ENCODE assay signal across 15 cellular contexts in genomic region chr1:59733443-59734141, GRCh38.
A peak's percentile ranks its signal among the peaks of the same experiment; 100 is the strongest.
DNase-seq lines count a peak whose midpoint lies in the region; ATAC-seq and TF ChIP-seq lines count a peak whose summit lies in the region.
"Had no signal": no experiment of that assay in that cellular context is flagged by ENCODE, and none has a peak within 500 bp of the region (broad histone marks: within the 10 kb centered on the region; RNA-seq: fewer than 3 reads in every experiment).

No MANE protein-coding gene starts in this region.

- intact Hi-C loops in IMR-90 (cut with micrococcal nuclease), result no loop called here
- intact Hi-C loops in PC-3 (cut with micrococcal nuclease), result no loop called here

- H3K4me1 Mint-ChIP-seq in endothelial cell (ENCODE audit: unreplicated experiment), result peaks cover 42% of the 10 kb centered on the region

- H3K23ac ChIP-seq in IMR-90 (ENCODE audit: low read depth, low read length), result peak overlapping the region; percentile 86; the same call in 1 of the 2 replicates

- H4K8ac ChIP-seq in IMR-90 (ENCODE audit: low read depth in 2 of 2, low read length in 2 of 2), result peak overlapping the region; percentile 93; a peak in 3 of 4 replicates

- ATAC-seq in IMR-90 (ENCODE audit: low read depth), result no peak
- ATAC-seq in PC-3, result no peak

- no peak overlapping the region for H3K4me3 Mint-ChIP-seq in endothelial cell (ENCODE audit: unreplicated experiment)
- H3K4me3 Mint-ChIP-seq: stimulated activated naive CD8-positive, alpha-beta T cell treated with anti-CD3 and anti-CD28 coated beads, Interleukin-15, Interleukin-2, amounts not matched to agents 100 ng/mL and 50 ng/mL, for 24 hours had no signal

- H3K9me2 ChIP-seq in hepatocyte (replicated peaks; ENCODE audit: insufficient read depth), result no peaks in the 10 kb centered on the region
- H3K9me2 ChIP-seq in PC-3 (replicated peaks; ENCODE audit: low read length), result no peaks in the 10 kb centered on the region

- H3K4ac ChIP-seq in IMR-90 (ENCODE audit: low read depth, low read length), result peak overlapping the region; percentile 94

- peak overlapping the region; percentile 99 for H3K18ac ChIP-seq in IMR-90 (ENCODE audit: low read depth, low read length)

- in situ Hi-C loops in IMR-90 (cut with MboI; ENCODE audit: low sequenced_read_pairs), result no loop called here

- peaks cover 9% of the 10 kb centered on the region for H3K9me3 Mint-ChIP-seq in endothelial cell (ENCODE audit: unreplicated experiment)

- H3K4me1 ChIP-seq in IMR-90 (ENCODE audit: control insufficient read depth, insufficient read depth, low read length), result peaks cover 42% of the 10 kb centered on the region
- peaks cover 30% of the 10 kb centered on the region for H3K4me1 ChIP-seq in hepatocyte (ENCODE audit: insufficient read depth)
- peaks cover 38% of the 10 kb centered on the region for H3K4me1 ChIP-seq in stomach smooth muscle (ENCODE audit: control insufficient read depth, insufficient read depth, low read length)
- peaks cover 27% of the 10 kb centered on the region for H3K4me1 ChIP-seq in PC-3 (ENCODE audit: insufficient read depth, low read length)

- H2AK5ac ChIP-seq in IMR-90 (ENCODE audit: low read depth, low read length), result peak overlapping the region; percentile 63; the same call in 1 of the 2 replicates

- TF ChIP-seq CTCF in IMR-90 (conservative IDR thresholded peaks at IDR 0.05; ENCODE audit: low read depth, low read length) (no peak), endothelial cell (IDR thresholded peaks at IDR 0.05; ENCODE audit: unreplicated experiment) (no peak), hepatocyte (IDR thresholded peaks at IDR 0.05; ENCODE audit: poor library complexity) (no peak), PC-3 (conservative IDR thresholded peaks at IDR 0.05; ENCODE audit: low read depth, low read length) (no peak)

- no TSS peak for BruUV-seq in IMR-90 (replicated peaks; lab: Mats Ljungman, UMichigan)
- BruUV-seq in PC-3 (replicated peaks; lab: Mats Ljungman, UMichigan), result no TSS peak

- peaks cover 6% of the 10 kb centered on the region; the same call in 1 of the 2 replicates for H3K9me3 ChIP-seq in IMR-90 (ENCODE audit: control insufficient read depth, insufficient read depth, low read length)
- H3K9me3 ChIP-seq in hepatocyte (ENCODE audit: low read depth), result no peaks in the 10 kb centered on the region
- no peaks in the 10 kb centered on the region for H3K9me3 ChIP-seq in stomach smooth muscle (ENCODE audit: control insufficient read depth in 2 of 2, low read length in 2 of 2)
- no peaks in the 10 kb centered on the region for H3K9me3 ChIP-seq in PC-3 (ENCODE audit: low read length)

- H3K4me3 ChIP-seq in IMR-90 (ENCODE audit: insufficient read depth, low read depth, low read length) (no peak overlapping the region), hepatocyte (no peak overlapping the region), stomach smooth muscle (ENCODE audit: low read length in 2 of 2) (no peak overlapping the region), PC-3 (ENCODE audit: low read length) (no peak overlapping the region)

- H2AK9ac ChIP-seq in IMR-90 (replicated peaks; ENCODE audit: low read depth, low read length, poor library complexity), result peak overlapping the region; percentile 5

- peak overlapping the region; percentile 49 for H3K27ac Mint-ChIP-seq in endothelial cell (ENCODE audit: unreplicated experiment)
- H3K27ac Mint-ChIP-seq: stimulated activated naive CD8-positive, alpha-beta T cell treated with anti-CD3 and anti-CD28 coated beads, Interleukin-15, Interleukin-2, amounts not matched to agents 100 ng/mL and 50 ng/mL, for 24 hours had no signal

- POLR2A ChIA-PET in IMR-90 (lab: Charles Lee; ENCODE audit: unreplicated experiment), result interaction anchor here (1.2 kb wide), 1 partner anchor 26 kb away, joined by 3 read pairs; no protein-coding TSS in a partner anchor
- POLR2A ChIA-PET in PC-3 (lab: Charles Lee; ENCODE audit: unreplicated experiment), result no interaction called here

- peak overlapping the region; percentile 92; the same call in 1 of the 2 replicates for H3K27ac ChIP-seq in IMR-90 (ENCODE audit: insufficient read depth, low read length)
- H3K27ac ChIP-seq in hepatocyte, result peak overlapping the region; percentile 63
- peak overlapping the region; percentile 24 for H3K27ac ChIP-seq in stomach smooth muscle (ENCODE audit: low read length)
- H3K27ac ChIP-seq in PC-3 (ENCODE audit: low read length), result no peak overlapping the region

- dilution Hi-C loops in IMR-90 (cut with HindIII; ENCODE audit: low sequenced_read_pairs, unreplicated experiment), result no loop called here

- H4K20me1 ChIP-seq in IMR-90 (ENCODE audit: insufficient read depth, low read length), result no peaks in the 10 kb centered on the region; the same call in 1 of the 2 replicates
- no peaks in the 10 kb centered on the region for H4K20me1 ChIP-seq in hepatocyte (ENCODE audit: insufficient read depth, poor library complexity, severe bottlenecking)
- no peaks in the 10 kb centered on the region for H4K20me1 ChIP-seq in PC-3 (ENCODE audit: low read length)

- H4K5ac ChIP-seq in IMR-90 (ENCODE audit: low read depth, low read length), result peak overlapping the region; percentile 99

- peaks cover 47% of the 10 kb centered on the region for H3K36me3 Mint-ChIP-seq in endothelial cell (ENCODE audit: low read depth, unreplicated experiment)

- H3K27me3 ChIP-seq in IMR-90 (ENCODE audit: control insufficient read depth, insufficient read depth, low read length) (no peaks in the 10 kb centered on the region), hepatocyte (no peaks in the 10 kb centered on the region), stomach smooth muscle (ENCODE audit: control insufficient read depth in 1 of 2, insufficient read depth in 2 of 2, low read length in 2 of 2) (no peaks in the 10 kb centered on the region), PC-3 (ENCODE audit: low read length) (no peaks in the 10 kb centered on the region)

- peak overlapping the region; percentile 96 for H3K14ac ChIP-seq in IMR-90 (replicated peaks; ENCODE audit: low read depth, low read length)

- peak overlapping the region; percentile 96 for H2BK120ac ChIP-seq in IMR-90 (ENCODE audit: low read depth, low read length)

- H3K9ac ChIP-seq in IMR-90 (ENCODE audit: low read depth, low read length), result peak overlapping the region; percentile 77
- H3K9ac ChIP-seq in stomach smooth muscle (ENCODE audit: low read length in 2 of 2), result no peak overlapping the region
- no peak overlapping the region for H3K9ac ChIP-seq in PC-3 (ENCODE audit: low read length)

- H3K27me3 Mint-ChIP-seq in endothelial cell (ENCODE audit: unreplicated experiment), result peaks cover 4% of the 10 kb centered on the region
- H3K27me3 Mint-ChIP-seq: stimulated activated naive CD8-positive, alpha-beta T cell treated with anti-CD3 and anti-CD28 coated beads, Interleukin-15, Interleukin-2, amounts not matched to agents 100 ng/mL and 50 ng/mL, for 24 hours had no signal

- H3K4me2 ChIP-seq in IMR-90 (ENCODE audit: low read depth, low read length) (no peak overlapping the region; the same call in 1 of the 2 replicates), hepatocyte (no peak overlapping the region), PC-3 (ENCODE audit: low read length) (no peak overlapping the region)

- H2BK15ac ChIP-seq in IMR-90 (ENCODE audit: low read depth, low read length), result peak overlapping the region; percentile 98; the same call in 1 of the 3 replicates

- no peak for TF ChIP-seq RAD21 in IMR-90 (IDR thresholded peaks at IDR 0.05; ENCODE audit: low read length)

- peaks cover 19% of the 10 kb centered on the region for H3K9me1 ChIP-seq in IMR-90 (ENCODE audit: insufficient read depth, low read length)

- peaks cover 0 to 5% of the 10 kb centered on the region in 2 experiments; a peak in 1 of 4 replicates for H3K79me1 ChIP-seq in IMR-90 (ENCODE audit: low read depth in 1 of 2, low read length in 2 of 2)

- H3K56ac ChIP-seq in IMR-90 (ENCODE audit: extremely low read depth, insufficient read depth, low read length), result no peak overlapping the region

- TF ChIP-seq POLR2A in IMR-90 (IDR thresholded peaks at IDR 0.05; ENCODE audit: low read depth, low read length), result no peak

- H3K79me2 ChIP-seq in hepatocyte (no peaks in the 10 kb centered on the region), PC-3 (ENCODE audit: low read length) (no peaks in the 10 kb centered on the region)

- H3K36me3 ChIP-seq in IMR-90 (ENCODE audit: control insufficient read depth, insufficient read depth, low read length) (no peaks in the 10 kb centered on the region), hepatocyte (replicated peaks; ENCODE audit: insufficient read depth, low read depth) (no peaks in the 10 kb centered on the region), stomach smooth muscle (ENCODE audit: control insufficient read depth in 2 of 2, insufficient read depth in 2 of 2, low read length in 2 of 2) (no peaks in the 10 kb centered on the region), PC-3 (ENCODE audit: low read depth, low read length) (no peaks in the 10 kb centered on the region; the same call in 1 of the 2 replicates)

- no peaks in the 10 kb centered on the region for H3F3A ChIP-seq in PC-3 (ENCODE audit: low read length, unreplicated experiment)

- peak overlapping the region; percentile 54 for H4K91ac ChIP-seq in IMR-90 (ENCODE audit: insufficient read depth, low read depth, low read length)

- H2BK5ac ChIP-seq in IMR-90 (ENCODE audit: low read depth, low read length, poor library complexity, severe bottlenecking), result peak overlapping the region; percentile 33

- CTCF ChIA-PET in IMR-90 (lab: Yijun Ruan, JAX), result no interaction called here
- CTCF ChIA-PET in PC-3 (lab: Charles Lee), result no interaction called here

- H2BK20ac ChIP-seq in IMR-90 (ENCODE audit: low read depth, low read length), result peak overlapping the region; percentile 96

- DNase-seq in IMR-90 (peak; percentile 48), endothelial cell (ENCODE audit: low spot score) (no peak), hepatocyte (ENCODE audit: low spot score) (no peak), PC-3 (no peak), kidney tubule cell (ENCODE audit: low spot score) (no peak), DMS 273 treated with DMSO at 0.1 percent for 48 hours (lab: John Stamatoyannopoulos, UW) (no peak)
- no peak for DNase-seq in stimulated activated naive CD4-positive, alpha-beta T cell (lab: John Stamatoyannopoulos, UW)
- DNase-seq: activated CD4-positive, alpha-beta T cell treated with anti-CD3 and anti-CD28 coated beads, Interleukin-2, amount 50 U/mL, for 48 hours; Calu3; foreskin melanocyte; KBM-7; NCI-H1092 treated with DMSO at 0.1 percent for 48 hours; NCI-H774 had no signal

- no CpG with 5 or more reads among the region's 3 CpGs for WGBS in IMR-90 (ENCODE audit: extremely low coverage in 2 of 2, insufficient read length in 1 of 2), 2 experiments
- 93% methylated on average over 3 of the region's 3 CpGs for WGBS in hepatocyte (ENCODE audit: low lambda C conversion rate, missing lambda C conversion rate)

- H2AFZ ChIP-seq in IMR-90 (replicated peaks; ENCODE audit: low read length, poor library complexity) (no peak overlapping the region), hepatocyte (no peak overlapping the region), PC-3 (ENCODE audit: low read length) (no peak overlapping the region)

TF ChIP-seq in IMR-90, 13 proteins besides CTCF, POLR2A, EP300 and RAD21 (continues in another document):
- TF ChIP-seq MAZ (IDR thresholded peaks at IDR 0.05; ENCODE audit: borderline replicate concordance, low read depth, low read length) (no peak), MXI1 (IDR thresholded peaks at IDR 0.05; ENCODE audit: borderline replicate concordance, low read depth, low read length) (no peak), CHD1 (IDR thresholded peaks at IDR 0.05; ENCODE audit: low read depth, low read length) (no peak)
